18 cellular contexts compared by ENCODE assay signal in the genomic region with DNA sequence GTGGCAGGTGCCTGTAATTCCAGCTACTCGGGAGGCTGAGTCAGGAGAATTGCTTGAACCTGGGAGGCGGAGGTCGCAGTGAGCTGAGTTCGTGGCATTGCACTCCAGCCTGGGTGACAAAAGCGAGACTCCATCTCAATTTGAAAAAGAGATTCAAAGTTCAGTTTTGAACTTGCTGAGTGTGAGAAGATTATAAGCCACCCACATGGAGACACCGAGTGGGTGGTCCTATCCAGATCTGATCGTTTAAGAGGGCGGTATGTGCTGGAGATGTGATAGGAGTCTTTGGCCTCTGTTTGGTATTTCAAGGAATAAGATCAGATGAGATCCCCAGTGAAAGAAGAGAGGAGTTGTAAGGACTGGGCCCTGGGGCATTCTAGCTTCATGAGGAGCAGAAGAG. TPM values are rescaled to one million over a fixed set of nuclear protein-coding genes. Genes with fewer than 3 reads are reported as not detected.
DNase-seq lines count a peak whose midpoint lies in the region; ATAC-seq and TF ChIP-seq lines count a peak whose summit lies in the region.
"Had no signal": no experiment of that assay in that cellular context is flagged by ENCODE, and none has a peak within 500 bp of the region (broad histone marks: within the 10 kb centered on the region; RNA-seq: fewer than 3 reads in every experiment).

No MANE protein-coding gene starts in this region.

- peaks cover 0 to 30% (median 11%) of the 10 kb centered on the region in 4 donors for H3K36me3 ChIP-seq in esophagus muscularis mucosa

- H3K27ac Mint-ChIP-seq in activated naive CD4-positive, alpha-beta T cell treated with anti-CD3 and anti-CD28 coated beads, Interleukin-2, amount 50 U/mL, for 24 hours = peak overlapping the region; percentile 44
- H3K27ac Mint-ChIP-seq in activated T-helper 17 cell treated with anti-CD3 and anti-CD28 coated beads, Interleukin-2, amount 50 U/mL, for 72 hours = peak overlapping the region; percentile 0
- H3K27ac Mint-ChIP-seq: H9 had no signal

- peaks cover 0 to 10% (median 9%) of the 10 kb centered on the region in 4 donors for H3K4me1 ChIP-seq in esophagus muscularis mucosa

- no peak for DNase-seq in activated naive CD4-positive, alpha-beta T cell treated with Interleukin-2 at 50 U/mL for 16 hours
- DNase-seq in esophagus muscularis mucosa (ENCODE audit: extremely low spot score) = peak; percentile 29
- DNase-seq in mesenteric fat pad (ENCODE audit: low spot score) = no peak
- DNase-seq: AML-193; CD4-positive, alpha-beta memory T cell; DMS79; H9; Karpas-422; MM.1S; NCI-H1105; NCI-H187; NCI-H510A; NCI-H82; Peyer's patch had no signal

- TF ChIP-seq POLR2A in esophagus muscularis mucosa (IDR thresholded peaks at IDR 0.05; ENCODE audit: low read depth) = no peak

- no peak for TF ChIP-seq EP300 in esophagus muscularis mucosa (IDR thresholded peaks at IDR 0.05)

- no peaks in the 10 kb centered on the region for H3K27me3 ChIP-seq in esophagus muscularis mucosa
- H3K27me3 ChIP-seq: Peyer's patch had no signal

- no peak for ATAC-seq in activated T-helper 17 cell treated with anti-CD3 and anti-CD28 coated beads, Interleukin-2, amount 50 U/mL, for 72 hours (replicated peaks)
- no peak for ATAC-seq in GM18517 (IDR thresholded peaks at IDR 0.05; ENCODE audit: unreplicated experiment)

- WGBS in esophagus muscularis mucosa = 94% methylated on average over 8 of the region's 8 CpGs

- no peak for TF ChIP-seq CTCF in esophagus muscularis mucosa (IDR thresholded peaks at IDR 0.05)

- H3K36me3 Mint-ChIP-seq in activated naive CD4-positive, alpha-beta T cell treated with anti-CD3 and anti-CD28 coated beads, Interleukin-2, amount 50 U/mL, for 24 hours = peaks cover 31% of the 10 kb centered on the region
- peaks cover 54% of the 10 kb centered on the region for H3K36me3 Mint-ChIP-seq in activated T-helper 17 cell treated with anti-CD3 and anti-CD28 coated beads, Interleukin-2, amount 50 U/mL, for 72 hours (ENCODE audit: low read depth)

- H3K27ac ChIP-seq in esophagus muscularis mucosa (replicated peaks in 1 of 4) (no peak overlapping the region), temporal lobe (ENCODE audit: low read depth, low read length) (peak overlapping the region; percentile 73)
- H3K27ac ChIP-seq: Peyer's patch had no signal

- intact Hi-C loops in esophagus muscularis mucosa (cut with DNase I) = no loop called here

- H3K4me3 ChIP-seq in esophagus muscularis mucosa = no peak overlapping the region
- H3K4me3 ChIP-seq: Peyer's patch had no signal

- no peaks in the 10 kb centered on the region for H3K27me3 Mint-ChIP-seq in activated naive CD4-positive, alpha-beta T cell treated with anti-CD3 and anti-CD28 coated beads, Interleukin-2, amount 50 U/mL, for 24 hours
- H3K27me3 Mint-ChIP-seq in activated T-helper 17 cell treated with anti-CD3 and anti-CD28 coated beads, Interleukin-2, amount 50 U/mL, for 72 hours = no peaks in the 10 kb centered on the region
- H3K27me3 Mint-ChIP-seq: CD4-positive, alpha-beta memory T cell had no signal

- no peaks in the 10 kb centered on the region for H3K9me3 Mint-ChIP-seq in activated naive CD4-positive, alpha-beta T cell treated with anti-CD3 and anti-CD28 coated beads, Interleukin-2, amount 50 U/mL, for 24 hours
- H3K9me3 Mint-ChIP-seq in activated T-helper 17 cell treated with anti-CD3 and anti-CD28 coated beads, Interleukin-2, amount 50 U/mL, for 72 hours = no peaks in the 10 kb centered on the region
- H3K9me3 Mint-ChIP-seq: CD4-positive, alpha-beta memory T cell; H9 had no signal

- peaks cover 68% of the 10 kb centered on the region for H3K4me1 Mint-ChIP-seq in activated naive CD4-positive, alpha-beta T cell treated with anti-CD3 and anti-CD28 coated beads, Interleukin-2, amount 50 U/mL, for 24 hours
- peaks cover 28% of the 10 kb centered on the region for H3K4me1 Mint-ChIP-seq in activated T-helper 17 cell treated with anti-CD3 and anti-CD28 coated beads, Interleukin-2, amount 50 U/mL, for 72 hours

- H3K9me3 ChIP-seq in esophagus muscularis mucosa = no peaks in the 10 kb centered on the region
- H3K9me3 ChIP-seq: Peyer's patch had no signal

- H3K4me3 Mint-ChIP-seq in activated naive CD4-positive, alpha-beta T cell treated with anti-CD3 and anti-CD28 coated beads, Interleukin-2, amount 50 U/mL, for 24 hours = no peak overlapping the region
- H3K4me3 Mint-ChIP-seq in activated T-helper 17 cell treated with anti-CD3 and anti-CD28 coated beads, Interleukin-2, amount 50 U/mL, for 72 hours = no peak overlapping the region
- H3K4me3 Mint-ChIP-seq: H9 had no signal

RNA-seq across cellular contexts. Expression of a gene that starts 25.6 kb away (rescaled TPM):
- total RNA-seq in activated T-helper 17 cell treated with anti-CD3 and anti-CD28 coated beads, Interleukin-2, amount 50 U/mL, for 72 hours = 10 to 100 TPM; 13.6 to 29.2 TPM
- 10 to 100 TPM in 1 of 4 donors, 1 to 10 TPM in 3; 5.4 to 10.8 (median 8.8) TPM for total RNA-seq in esophagus muscularis mucosa
- 36.9 TPM for total RNA-seq in temporal lobe
- 22.2 TPM for total RNA-seq in mesenteric fat pad
